ENCODE assay signal across 32 cellular contexts in genomic region chr3:149090907-149091306, GRCh38. TPM values are rescaled to one million over a fixed set of nuclear protein-coding genes. Genes with fewer than 3 reads are reported as not detected.
A peak's percentile ranks its signal among the peaks of the same experiment; 100 is the strongest.
DNase-seq lines count a peak whose midpoint lies in the region; ATAC-seq, FAIRE-seq and TF ChIP-seq lines count a peak whose summit lies in the region.
"Had no signal": no experiment of that assay in that cellular context is flagged by ENCODE, and none has a peak within 500 bp of the region (broad histone marks: within the 10 kb centered on the region; RNA-seq: fewer than 3 reads in every experiment).

No MANE protein-coding gene starts in this region.

- no peaks in the 10 kb centered on the region for H3K27me3 ChIP-seq in GM12878 (replicated peaks in 1 of 2; ENCODE audit: control insufficient read depth in 2 of 2, insufficient read depth in 2 of 2, low read length in 1 of 2)
- H3K27me3 ChIP-seq: BE2C, cardiac muscle cell, colonic mucosa, transverse colon had no signal

- in situ Hi-C loops in GM12878 (cut with MboI) = no loop called here

- no peak for TF ChIP-seq EP300 in GM12878 (IDR thresholded peaks at IDR 0.05; ENCODE audit: borderline replicate concordance in 1 of 2, control insufficient read depth in 1 of 2, low read depth in 2 of 2, low read length in 2 of 2)

- no peak for TF ChIP-seq RAD21 in GM12878 (IDR thresholded peaks at IDR 0.05; ENCODE audit: insufficient read depth, low read depth, low read length)

- H4K20me1 ChIP-seq in GM12878 (ENCODE audit: control insufficient read depth, insufficient read depth) = no peaks in the 10 kb centered on the region

- CTCF ChIA-PET in GM10248 (lab: Yijun Ruan, JAX) (interaction anchor here (1.0 to 1.9 kb wide), 5 partner anchors 22 to 184 kb away, joined by 3 to 12 read pairs (median 4); no protein-coding TSS in a partner anchor), GM12878 (lab: Yijun Ruan, JAX) (interaction anchor here (0.6 to 1.5 kb wide), 3 partner anchors 30 to 1174 kb away, joined by 3 to 4 read pairs (median 4); no protein-coding TSS in a partner anchor)

- 0 out of 2 replicates have a peak overlapping the region, but pooled peaks have one; percentile 3 for H3K4me3 ChIP-seq in GM12878
- H3K4me3 ChIP-seq: cardiac muscle cell, colonic mucosa, HAP-1, transverse colon had no signal

- H3K9ac ChIP-seq in GM12878 (ENCODE audit: control insufficient read depth, insufficient read depth, low read length) = no peak overlapping the region; the same call in 1 of the 2 replicates

- H3K4me1 ChIP-seq in GM12878 (ENCODE audit: control insufficient read depth, insufficient read depth, low read length) = peaks cover 27% of the 10 kb centered on the region
- H3K4me1 ChIP-seq: BE2C, colonic mucosa, transverse colon had no signal

- H3K36me3 ChIP-seq in GM12878 (ENCODE audit: control insufficient read depth in 2 of 2, insufficient read depth in 2 of 2, low read length in 1 of 2) = no peaks in the 10 kb centered on the region
- H3K36me3 ChIP-seq: BE2C, cardiac muscle cell, colonic mucosa, HAP-1, transverse colon had no signal

- no peak for TF ChIP-seq CTCF in GM10248 (IDR thresholded peaks at IDR 0.05; ENCODE audit: control extremely low read depth, extremely low read depth, low read depth, missing control alignments)
- TF ChIP-seq CTCF in GM12878 (IDR thresholded peaks at IDR 0.05 in 2 of 3, conservative IDR thresholded peaks at IDR 0.05 in 1 of 3; ENCODE audit: control insufficient read depth in 2 of 3, extremely low read depth in 1 of 3, insufficient read depth in 1 of 3, low read depth in 3 of 3, low read length in 3 of 3) = no peak

- TF ChIP-seq POLR2A in GM12878 (IDR thresholded peaks at IDR 0.05; ENCODE audit: low read depth, low read length) = no peak

- SMC1A ChIA-PET in GM12878 (lab: Charles Lee; ENCODE audit: uncharacterized antibody, unreplicated experiment) = interaction anchor here (0.7 kb wide), 1 partner anchor 30 kb away, joined by 3 read pairs; no protein-coding TSS in a partner anchor

- WGBS in GM12878 (ENCODE audit: insufficient coverage, insufficient replicate concordance, low lambda C conversion rate, missing lambda C conversion rate) = 1% methylated on average over 3 of the region's 3 CpGs

- intact Hi-C loops in GM12878 (cut with micrococcal nuclease; ENCODE audit: unreplicated experiment) = no loop called here

- H3K9me3 ChIP-seq in GM12878 (replicated peaks; ENCODE audit: control insufficient read depth, insufficient read depth, low read length) = no peaks in the 10 kb centered on the region; the same call in 1 of the 3 replicates
- H3K9me3 ChIP-seq: colonic mucosa, HAP-1, transverse colon had no signal

- peak; percentile 93 for FAIRE-seq in GM12878 (lab: Jason Lieb, UNC)
- FAIRE-seq: astrocyte, HTR-8/SVneo had no signal

- H3K4me2 ChIP-seq in GM12878 (ENCODE audit: control insufficient read depth, insufficient read depth) = peak overlapping the region; percentile 57; the same call in 1 of the 2 replicates

- peak overlapping the region; percentile 66 for H2AFZ ChIP-seq in GM12878 (ENCODE audit: control insufficient read depth, low read depth, low read length)

- ATAC-seq in GM18868 (IDR thresholded peaks at IDR 0.05; ENCODE audit: unreplicated experiment) (peak; percentile 32), HG03442 (IDR thresholded peaks at IDR 0.05; ENCODE audit: unreplicated experiment) (peak; percentile 22), GM12878 (peak; percentile 23), GM19351 (IDR thresholded peaks at IDR 0.05; ENCODE audit: unreplicated experiment) (no peak)
- ATAC-seq: activated CD4-positive, CD25-positive, alpha-beta regulatory T cell treated with anti-CD3 and anti-CD28 coated beads, Interleukin-2, amount 50 U/mL, for 24 hours; activated naive CD8-positive, alpha-beta T cell treated with anti-CD3 and anti-CD28 coated beads, Interleukin-2, amount 50 U/mL, for 24 hours; activated T-cell treated with anti-CD3 and anti-CD28 coated beads, Interleukin-2, amount 50 U/mL, for 72 hours; natural killer cell treated with Interleukin-12 subunit alpha and Interleukin-12 subunit beta and Interleukin-15 and Interleukin-18, amount 100 ng/mL, for 72 hours; stimulated activated memory B cell treated with anti-CD40 and anti-IgM and Interleukin-4, amounts not matched to agents 10 μg/mL and 1 μg/mL and 100 μg/mL, for 72 hours had no signal

- peak overlapping the region; percentile 24; the same call in 1 of the 2 replicates for H3K27ac ChIP-seq in GM12878 (ENCODE audit: control insufficient read depth, insufficient read depth)
- H3K27ac ChIP-seq: cardiac muscle cell, colonic mucosa, transverse colon had no signal

- DNase-seq in GM10248 (ENCODE audit: extremely low spot score) = peak; percentile 32
- no peak for DNase-seq in GM12878 (ENCODE audit: low read depth, low spot score)
- DNase-seq in cerebellar nuclear complex (lab: John Stamatoyannopoulos, UW) = no peak
- DNase-seq in NAMALWA (ENCODE audit: low spot score) = no peak
- DNase-seq in NCI-H1092 (lab: John Stamatoyannopoulos, UW) = no peak
- DNase-seq: ACHN; activated CD4-positive, alpha-beta memory T cell treated with anti-CD3 and anti-CD28 coated beads for 36 hours; activated naive CD8-positive, alpha-beta T cell treated with anti-CD3 and anti-CD28 coated beads, Interleukin-2, amount 50 U/mL, for 24 hours; activated T-cell treated with anti-CD3 and anti-CD28 coated beads, Interleukin-2, amount 50 U/mL, for 72 hours; BE2C; CD8-positive, alpha-beta memory T cell; colonic mucosa; effector CD8-positive, alpha-beta T cell; EL; hypothalamus; KBM-7; mammary epithelial cell; NCI-H1436; NCI-H510A; Right ventricle myocardium superior; T-helper 2 cell; transverse colon had no signal

- peaks cover 3% of the 10 kb centered on the region for H3K79me2 ChIP-seq in GM12878 (ENCODE audit: control insufficient read depth, insufficient read depth, low read length)

- RAD21 ChIA-PET in GM12878 (lab: Charles Lee; ENCODE audit: unreplicated experiment) = no interaction called here

- POLR2A ChIA-PET in GM10248 (lab: Yijun Ruan, JAX) = no interaction called here
- POLR2A ChIA-PET in GM12878 (lab: Charles Lee) = interaction anchor here (0.7 kb wide), 1 partner anchor 341 kb away, joined by 3 read pairs; no protein-coding TSS in a partner anchor

- no TSS peak for BruUV-seq in GM12878 (replicated peaks; lab: Mats Ljungman, UMichigan)

TF ChIP-seq in GM12878, 131 proteins besides CTCF, POLR2A, EP300 and RAD21 (continues in another document):
- TF ChIP-seq ATF2 (IDR thresholded peaks at IDR 0.05; ENCODE audit: low read length) = peak; percentile 30; the same call in 1 of the 2 replicates
- no peak for TF ChIP-seq FOS (IDR thresholded peaks at IDR 0.05; ENCODE audit: borderline replicate concordance, extremely low read depth, insufficient read length)
- TF ChIP-seq YY1 (IDR thresholded peaks at IDR 0.05; ENCODE audit: low read depth, low read length) = peak; percentile 29; the same call in 1 of the 2 replicates
- peak; percentile 49 for TF ChIP-seq MEF2B (IDR thresholded peaks at IDR 0.05; ENCODE audit: partially characterized antibody, poor library complexity, severe bottlenecking)
- no peak for TF ChIP-seq ZNF274 (IDR thresholded peaks at IDR 0.05; ENCODE audit: insufficient read depth, insufficient read length)

RNA-seq across cellular contexts. Expression of gene HLTF, which starts 4.6 kb away (rescaled TPM):
- total RNA-seq in GM12878 (2013; cell fraction: nucleolus; rRNA removed) = 50.0 and 51.5 TPM in 2 replicates
- 30.5 and 38.4 TPM in 2 replicates for total RNA-seq in GM12878 (2014; rRNA removed)
- total RNA-seq in GM12878 (2014; rRNA removed; fragmentation: Illumina TruSeq; extraction: Trizol) = 41.6 and 44.6 TPM in 2 replicates
- 40.1 and 43.0 TPM in 2 replicates for total RNA-seq in GM12878 (2021)
- 8.6 TPM for polyA plus RNA-seq in GM12878 (2011; ENCODE audit: low read depth)
- polyA plus RNA-seq in GM12878 (2011; rRNA removed) = 32.8 and 60.8 TPM in 2 replicates
- 10.1 and 11.7 TPM in 2 replicates for polyA plus RNA-seq in GM12878 (2011; cell fraction: cytosol; rRNA removed)
- polyA plus RNA-seq in GM12878 (2011; cell fraction: nucleus; rRNA removed) = 25.3 and 27.7 TPM in 2 replicates
- 11.3 and 21.5 TPM in 2 replicates for polyA plus RNA-seq in GM12878 (2012)
- 30.4 and 35.8 TPM in 2 replicates for polyA plus RNA-seq in GM12878 (2014; fragmentation: Illumina TruSeq; extraction: Trizol)
- polyA plus RNA-seq in GM12878 (2014; fragmentation: Nextera tagmentation; extraction: Ambion mirVana) = 10 to 100 TPM; 13.7 to 26.8 TPM
- polyA plus RNA-seq in GM12878 (2014; rRNA removed) = 17.9 and 24.7 TPM in 2 replicates
- polyA plus RNA-seq in GM12878 (2016; fragmentation: Nextera tagmentation; extraction: Ambion mirVana) = 10 to 100 TPM; 43.6 to 50.4 TPM
- 18.6 and 29.3 TPM in 2 replicates for polyA minus RNA-seq in GM12878 (2011; rRNA and poly(A)+ RNA removed)
- 12.6 and 15.6 TPM in 2 replicates for polyA minus RNA-seq in GM12878 (2011; cell fraction: cytosol; rRNA and poly(A)+ RNA removed)
- polyA minus RNA-seq in GM12878 (2011; cell fraction: nucleus; rRNA and poly(A)+ RNA removed) = 14.4 and 21.3 TPM in 2 replicates

RNA-seq across cellular contexts. Expression of gene HPS3, which starts 38.5 kb away (rescaled TPM):
- 35.9 and 38.1 TPM in 2 replicates for total RNA-seq in GM12878 (2013; cell fraction: nucleolus; rRNA removed)
- 14.4 and 15.8 TPM in 2 replicates for total RNA-seq in GM12878 (2014; rRNA removed)
- 15.2 and 15.4 TPM in 2 replicates for total RNA-seq in GM12878 (2014; rRNA removed; fragmentation: Illumina TruSeq; extraction: Trizol)
- 11.9 and 12.9 TPM in 2 replicates for total RNA-seq in GM12878 (2021)
- polyA plus RNA-seq in GM12878 (2011; ENCODE audit: low read depth) = 5.8 TPM
- 24.5 and 30.5 TPM in 2 replicates for polyA plus RNA-seq in GM12878 (2011; rRNA removed)
- polyA plus RNA-seq in GM12878 (2011; cell fraction: cytosol; rRNA removed) = 14.8 and 16.0 TPM in 2 replicates
- 22.1 and 25.7 TPM in 2 replicates for polyA plus RNA-seq in GM12878 (2011; cell fraction: nucleus; rRNA removed)
- polyA plus RNA-seq in GM12878 (2012) = 6.8 and 10.2 TPM in 2 replicates
- 15.9 and 19.3 TPM in 2 replicates for polyA plus RNA-seq in GM12878 (2014; fragmentation: Illumina TruSeq; extraction: Trizol)
- polyA plus RNA-seq in GM12878 (2014; fragmentation: Nextera tagmentation; extraction: Ambion mirVana) = 1 to 10 TPM; 2.7 to 4.5 TPM
- polyA plus RNA-seq in GM12878 (2014; rRNA removed) = 12.0 and 12.9 TPM in 2 replicates
- polyA plus RNA-seq in GM12878 (2016; fragmentation: Nextera tagmentation; extraction: Ambion mirVana) = 10 to 100 TPM; 21.8 to 26.5 TPM
- polyA minus RNA-seq in GM12878 (2011; rRNA and poly(A)+ RNA removed) = 25.0 and 25.9 TPM in 2 replicates
- polyA minus RNA-seq in GM12878 (2011; cell fraction: cytosol; rRNA and poly(A)+ RNA removed) = 9.2 and 10.7 TPM in 2 replicates
- 18.5 and 25.5 TPM in 2 replicates for polyA minus RNA-seq in GM12878 (2011; cell fraction: nucleus; rRNA and poly(A)+ RNA removed)
